ENCODE assay signal across 10 cellular contexts in genomic region chr5:81748556-81748955, GRCh38. TPM values are rescaled to one million over a fixed set of nuclear protein-coding genes. Genes with fewer than 3 reads are reported as not detected.
DNase-seq lines count a peak whose midpoint lies in the region; ATAC-seq and TF ChIP-seq lines count a peak whose summit lies in the region.
"Had no signal": no experiment of that assay in that cellular context is flagged by ENCODE, and none has a peak within 500 bp of the region (broad histone marks: within the 10 kb centered on the region; RNA-seq: fewer than 3 reads in every experiment).

No MANE protein-coding gene starts in this region.

- peaks cover 3% of the 10 kb centered on the region for H3K36me3 Mint-ChIP-seq in activated CD4-positive, alpha-beta memory T cell treated with anti-CD3 and anti-CD28 coated beads for 36 hours
- no peaks in the 10 kb centered on the region for H3K36me3 Mint-ChIP-seq in memory B cell

- TF ChIP-seq POLR2A in uterus (IDR thresholded peaks at IDR 0.05), result no peak

- peaks cover 25% of the 10 kb centered on the region for H3K4me1 Mint-ChIP-seq in activated CD4-positive, alpha-beta memory T cell treated with anti-CD3 and anti-CD28 coated beads for 36 hours (ENCODE audit: low read depth)
- peaks cover 16% of the 10 kb centered on the region for H3K4me1 Mint-ChIP-seq in memory B cell

- H3K4me1 ChIP-seq in right atrium auricular region, result peaks cover 0 to 20% of the 10 kb centered on the region in 2 donors
- no peaks in the 10 kb centered on the region for H3K4me1 ChIP-seq in right cardiac atrium (ENCODE audit: control insufficient read depth, insufficient read depth, low read length)
- peaks cover 0 to 13% of the 10 kb centered on the region in 2 donors for H3K4me1 ChIP-seq in uterus

- WGBS in right cardiac atrium, result 60% methylated on average over 3 of the region's 3 CpGs

- no peaks in the 10 kb centered on the region for H3K9me3 Mint-ChIP-seq in activated CD4-positive, alpha-beta memory T cell treated with anti-CD3 and anti-CD28 coated beads for 36 hours
- no peaks in the 10 kb centered on the region for H3K9me3 Mint-ChIP-seq in memory B cell

- TF ChIP-seq CTCF in right atrium auricular region (IDR thresholded peaks at IDR 0.05), result peak in 1 of 2 donors; percentile 25
- TF ChIP-seq CTCF in uterus (IDR thresholded peaks at IDR 0.05), result no peak

- no peaks in the 10 kb centered on the region for H3K36me3 ChIP-seq in right atrium auricular region
- H3K36me3 ChIP-seq in uterus, result no peaks in the 10 kb centered on the region

- no peaks in the 10 kb centered on the region for H3K27me3 Mint-ChIP-seq in activated CD4-positive, alpha-beta memory T cell treated with anti-CD3 and anti-CD28 coated beads for 36 hours
- H3K27me3 Mint-ChIP-seq in memory B cell, result no peaks in the 10 kb centered on the region

- ATAC-seq in right cardiac atrium, result no peak
- no peak for ATAC-seq in memory B cell (ENCODE audit: low read depth)
- ATAC-seq in HG02798 (IDR thresholded peaks at IDR 0.05; ENCODE audit: poor library complexity, unreplicated experiment), result no peak

- H3K9me3 ChIP-seq in right atrium auricular region (no peaks in the 10 kb centered on the region), right cardiac atrium (ENCODE audit: control insufficient read depth, low read length) (no peaks in the 10 kb centered on the region), uterus (no peaks in the 10 kb centered on the region)

- H3K27ac ChIP-seq in right atrium auricular region (peak overlapping the region; percentile 87 to 92), right cardiac atrium (ENCODE audit: low read length) (no peak overlapping the region), uterus (peak overlapping the region; percentile 97 to 99)

- peak overlapping the region; percentile 86 for H3K4me3 Mint-ChIP-seq in activated CD4-positive, alpha-beta memory T cell treated with anti-CD3 and anti-CD28 coated beads for 36 hours
- peak overlapping the region; percentile 94 for H3K4me3 Mint-ChIP-seq in memory B cell

- CTCF ChIA-PET in activated CD4-positive, alpha-beta memory T cell treated with anti-CD3 and anti-CD28 coated beads for 36 hours (lab: Charles Lee), result no interaction called here

- DNase-seq in right atrium auricular region (ENCODE audit: low spot score), result no peak
- no peak for DNase-seq in right cardiac atrium
- DNase-seq in activated CD4-positive, alpha-beta memory T cell treated with anti-CD3 and anti-CD28 coated beads for 36 hours, result no peak
- no peak for DNase-seq in memory B cell (ENCODE audit: low spot score in 2 of 2)
- no peak for DNase-seq in uterus
- DNase-seq in LoVo (ENCODE audit: low spot score), result no peak
- DNase-seq in dedifferentiated amniotic fluid mesenchymal stem cell (ENCODE audit: extremely low spot score), result no peak
- DNase-seq: activated effector memory CD4-positive, alpha-beta T cell treated with anti-CD3 and anti-CD28 coated beads, Interleukin-2, amount 50 U/mL, for 16 hours; occipital lobe had no signal

- no peaks in the 10 kb centered on the region for H3K27me3 ChIP-seq in right atrium auricular region
- no peaks in the 10 kb centered on the region for H3K27me3 ChIP-seq in right cardiac atrium (ENCODE audit: control insufficient read depth, insufficient read depth)
- H3K27me3 ChIP-seq in uterus, result no peaks in the 10 kb centered on the region

- no peak overlapping the region for H3K4me3 ChIP-seq in right atrium auricular region
- H3K4me3 ChIP-seq in right cardiac atrium (ENCODE audit: low read length), result no peak overlapping the region
- no peak overlapping the region for H3K4me3 ChIP-seq in uterus

- POLR2A ChIA-PET in activated CD4-positive, alpha-beta memory T cell treated with anti-CD3 and anti-CD28 coated beads for 36 hours (lab: Charles Lee), result interaction anchor here (4.2 kb wide), 1 partner anchor 103 kb away, joined by 62 read pairs; no protein-coding TSS in a partner anchor

- intact Hi-C loops in right cardiac atrium (cut with DNase I) (loop anchor here in 2 of 4 donors (5.0 to 10.0 kb wide), 3 partner anchors 234 to 321 kb away; no protein-coding TSS in a partner anchor), uterus (cut with DNase I; ENCODE audit: low total_unique reads) (no loop called here)
- intact Hi-C loops in activated CD4-positive, alpha-beta memory T cell treated with anti-CD3 and anti-CD28 coated beads for 36 hours (cut with micrococcal nuclease), result loop anchor here (5.0 to 10.0 kb wide), 2 partner anchors 116 to 416 kb away; no protein-coding TSS in a partner anchor

- no peak overlapping the region for H3K27ac Mint-ChIP-seq in activated CD4-positive, alpha-beta memory T cell treated with anti-CD3 and anti-CD28 coated beads for 36 hours
- peak overlapping the region; percentile 90 for H3K27ac Mint-ChIP-seq in memory B cell

RNA-seq across cellular contexts. Expression of gene SSBP2, which starts 2.3 kb away (rescaled TPM):
- total RNA-seq in right atrium auricular region (10 to 100 TPM; 29.3 to 55.1 TPM), right cardiac atrium (10 to 100 TPM; 50.6 to 57.8 (median 54.1) TPM), uterus (100 to 1,000 TPM in 2 of 4 donors, 10 to 100 TPM in 2; 22.0 to 204 (median 90.9) TPM)
- polyA plus RNA-seq in right cardiac atrium, result 31.9 TPM
- total RNA-seq in activated CD4-positive, alpha-beta memory T cell treated with anti-CD3 and anti-CD28 coated beads for 36 hours, result 10 to 100 TPM; 13.0 to 14.2 TPM
